ENCODE assay signal across 24 cellular contexts in the genomic region with DNA sequence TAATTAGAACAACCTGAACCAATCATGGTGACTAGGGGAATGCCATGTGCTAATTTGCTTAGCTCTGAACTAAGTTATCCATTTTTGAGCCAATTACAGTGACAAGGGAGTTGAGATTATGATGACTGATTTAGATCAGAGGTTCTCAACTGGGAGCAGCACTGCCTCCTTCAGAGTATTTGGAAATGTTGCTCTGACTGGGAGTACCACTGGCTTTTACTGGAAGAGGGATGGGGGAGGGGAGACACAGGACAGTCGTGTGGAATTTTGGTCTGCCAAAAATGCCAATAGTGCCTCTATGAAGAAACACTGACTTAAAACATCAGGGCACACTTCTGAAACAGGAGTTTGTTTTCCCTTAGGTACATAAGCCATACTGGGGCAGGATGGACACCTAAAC.
"Had no signal": no experiment of that assay in that cellular context is flagged by ENCODE, and none has a peak within 500 bp of the region (broad histone marks: within the 10 kb centered on the region; RNA-seq: fewer than 3 reads in every experiment).

No MANE protein-coding gene starts in this region.

- H3K4me3 Mint-ChIP-seq: activated CD4-positive, alpha-beta T cell treated with anti-CD3 and anti-CD28 coated beads, Interleukin-2, amount 10 ng/mL, durations not matched to agents 7 days and 5 days; activated CD8-positive, alpha-beta memory T cell treated with anti-CD3 and anti-CD28 coated beads, Interleukin-2, amount 10 ng/mL, durations not matched to agents 7 days and 5 days; activated CD8-positive, alpha-beta T cell treated with anti-CD3 and anti-CD28 coated beads for 36 hours; activated naive CD4-positive, alpha-beta T cell treated with anti-CD3 and anti-CD28 coated beads, Interleukin-2, amount 10 ng/mL, durations not matched to agents 7 days and 5 days; brain; effector memory CD8-positive, alpha-beta T cell; naive thymus-derived CD4-positive, alpha-beta T cell had no signal

- H3K36me3 ChIP-seq: left lung, prostate gland, spleen, thoracic aorta, upper lobe of left lung had no signal

- H3K4me1 ChIP-seq: prostate gland had no signal

- H3K4me2 ChIP-seq: hepatocyte had no signal

- H3K27ac ChIP-seq: hepatocyte, left lung, prostate gland, spleen, thoracic aorta, upper lobe of left lung had no signal

- DNase-seq: activated CD4-positive, alpha-beta T cell treated with anti-CD3 and anti-CD28 coated beads, Interleukin-2, amount 10 ng/mL, durations not matched to agents 7 days and 5 days; activated CD4-positive, CD25-positive, alpha-beta regulatory T cell treated with anti-CD3 and anti-CD28 coated beads, Interleukin-2, amount 50 U/mL, for 72 hours; activated CD8-positive, alpha-beta memory T cell treated with anti-CD3 and anti-CD28 coated beads, Interleukin-2, amount 10 ng/mL, durations not matched to agents 7 days and 5 days; activated CD8-positive, alpha-beta T cell treated with anti-CD3 and anti-CD28 coated beads for 36 hours; activated effector memory CD4-positive, alpha-beta T cell treated with anti-CD3 and anti-CD28 coated beads, Interleukin-2, amount 50 U/mL, for 16 hours; activated naive CD4-positive, alpha-beta T cell treated with anti-CD3 and anti-CD28 coated beads, Interleukin-2, amount 10 ng/mL, durations not matched to agents 7 days and 5 days; activated T-cell treated with anti-CD3 and anti-CD28 coated beads for 4 hours; anterior cingulate cortex; central memory CD4-positive, alpha-beta T cell; effector memory CD8-positive, alpha-beta T cell; foreskin melanocyte; kidney glomerular epithelial cell; left lung; naive thymus-derived CD4-positive, alpha-beta T cell; spleen; stimulated activated CD4-positive, alpha-beta T cell treated with anti-CD3 and anti-CD28 coated beads, Interleukin-4, amount 100 ng/mL, for 1 hour; stimulated activated naive CD4-positive, alpha-beta T cell; upper lobe of left lung had no signal

- H3K9me3 Mint-ChIP-seq: activated CD8-positive, alpha-beta T cell treated with anti-CD3 and anti-CD28 coated beads for 36 hours; effector memory CD8-positive, alpha-beta T cell; naive thymus-derived CD4-positive, alpha-beta T cell had no signal

- H3K79me2 ChIP-seq: hepatocyte had no signal

- H3K9me3 ChIP-seq: left lung, prostate gland, spleen, thoracic aorta, upper lobe of left lung had no signal

- H3K27me3 Mint-ChIP-seq: activated CD4-positive, alpha-beta T cell treated with anti-CD3 and anti-CD28 coated beads, Interleukin-2, amount 10 ng/mL, durations not matched to agents 7 days and 5 days; activated CD8-positive, alpha-beta memory T cell treated with anti-CD3 and anti-CD28 coated beads, Interleukin-2, amount 10 ng/mL, durations not matched to agents 7 days and 5 days; activated CD8-positive, alpha-beta T cell treated with anti-CD3 and anti-CD28 coated beads for 36 hours; activated naive CD4-positive, alpha-beta T cell treated with anti-CD3 and anti-CD28 coated beads, Interleukin-2, amount 10 ng/mL, durations not matched to agents 7 days and 5 days; brain; effector memory CD8-positive, alpha-beta T cell; naive thymus-derived CD4-positive, alpha-beta T cell had no signal

- FAIRE-seq: colon had no signal

- H3K27ac Mint-ChIP-seq: activated CD4-positive, alpha-beta T cell treated with anti-CD3 and anti-CD28 coated beads, Interleukin-2, amount 10 ng/mL, durations not matched to agents 7 days and 5 days; activated CD8-positive, alpha-beta memory T cell treated with anti-CD3 and anti-CD28 coated beads, Interleukin-2, amount 10 ng/mL, durations not matched to agents 7 days and 5 days; activated CD8-positive, alpha-beta T cell treated with anti-CD3 and anti-CD28 coated beads for 36 hours; activated naive CD4-positive, alpha-beta T cell treated with anti-CD3 and anti-CD28 coated beads, Interleukin-2, amount 10 ng/mL, durations not matched to agents 7 days and 5 days; brain; effector memory CD8-positive, alpha-beta T cell had no signal

- H3K27me3 ChIP-seq: hepatocyte, left lung, spleen, upper lobe of left lung had no signal

- H3K4me3 ChIP-seq: hepatocyte, left lung, lung, prostate gland, spleen, thoracic aorta, upper lobe of left lung had no signal

- H3K36me3 Mint-ChIP-seq: activated CD8-positive, alpha-beta memory T cell treated with anti-CD3 and anti-CD28 coated beads, Interleukin-2, amount 10 ng/mL, durations not matched to agents 7 days and 5 days; brain had no signal

- H2AFZ ChIP-seq: hepatocyte had no signal
